ENCODE assay signal across 27 cellular contexts in the genomic region with DNA sequence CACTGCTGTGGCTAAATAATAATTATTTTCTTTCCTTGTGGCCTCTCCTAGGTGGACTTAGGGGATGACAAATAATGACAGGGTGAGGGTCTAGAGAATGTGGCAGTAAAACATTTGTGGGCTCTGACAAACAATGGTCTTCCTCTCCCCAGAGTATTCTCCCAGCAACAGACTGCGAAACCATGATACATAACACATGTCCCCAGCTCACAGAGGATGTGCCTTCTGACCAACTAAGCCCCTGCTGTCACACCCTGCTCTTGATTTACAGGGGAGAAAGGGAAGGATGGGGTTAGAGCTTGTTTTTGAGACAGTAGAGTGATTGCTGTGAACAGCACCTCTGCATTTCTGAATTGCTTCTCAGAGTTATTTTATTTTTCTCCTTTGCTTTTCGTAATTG.
"Had no signal": no experiment of that assay in that cellular context is flagged by ENCODE, and none has a peak within 500 bp of the region (broad histone marks: within the 10 kb centered on the region; RNA-seq: fewer than 3 reads in every experiment).

No MANE protein-coding gene starts in this region.

- H3K36me3 ChIP-seq: gastrocnemius medialis, vagina had no signal

- H3K36me3 Mint-ChIP-seq: activated naive CD8-positive, alpha-beta T cell treated with anti-CD3 and anti-CD28 coated beads for 36 hours had no signal

- H3K9me3 ChIP-seq: adrenal gland, body of pancreas, gastrocnemius medialis, upper lobe of left lung, vagina had no signal

- H3K4me1 ChIP-seq: body of pancreas, gastrocnemius medialis, upper lobe of left lung, vagina had no signal

- H3K27me3 ChIP-seq: adrenal gland, body of pancreas, gastrocnemius medialis, hepatocyte, upper lobe of left lung, vagina had no signal

- H3K9me3 Mint-ChIP-seq: activated naive CD4-positive, alpha-beta T cell treated with anti-CD3 and anti-CD28 coated beads for 36 hours; activated naive CD8-positive, alpha-beta T cell treated with anti-CD3 and anti-CD28 coated beads for 36 hours; activated T-cell treated with anti-CD3 and anti-CD28 coated beads, Interleukin-2, amount 50 U/mL, for 72 hours; T-helper 2 cell treated with Interferon-gamma antibody and Interleukin-4, amounts not matched to agents 5 μg/mL and 100 μg/mL, for 36 hours had no signal

- H3K4me3 ChIP-seq: adrenal gland, body of pancreas, gastrocnemius medialis, hepatocyte, upper lobe of left lung, vagina had no signal

- ATAC-seq: activated T-cell treated with anti-CD3 and anti-CD28 coated beads, Interleukin-2, amount 50 U/mL, for 72 hours; body of pancreas; gastrocnemius medialis; left cardiac atrium; right cardiac atrium had no signal

- H3K27ac Mint-ChIP-seq: activated naive CD4-positive, alpha-beta T cell treated with anti-CD3 and anti-CD28 coated beads for 36 hours; activated naive CD8-positive, alpha-beta T cell treated with anti-CD3 and anti-CD28 coated beads for 36 hours; activated T-cell treated with anti-CD3 and anti-CD28 coated beads, Interleukin-2, amount 50 U/mL, for 72 hours; T-helper 2 cell treated with Interferon-gamma antibody and Interleukin-4, amounts not matched to agents 5 μg/mL and 100 μg/mL, for 36 hours had no signal

- DNase-seq: activated CD4-positive, alpha-beta T cell treated with anti-CD3 and anti-CD28 coated beads for 4 hours; activated CD4-positive, alpha-beta T cell treated with anti-CD3 and anti-CD28 coated beads, Interleukin-2, amount 50 U/mL, for 4 hours; activated effector memory CD4-positive, alpha-beta T cell treated with anti-CD3 and anti-CD28 coated beads, Interleukin-2, amount 50 U/mL, for 16 hours; activated naive CD4-positive, alpha-beta T cell treated with anti-CD3 and anti-CD28 coated beads for 36 hours; activated naive CD8-positive, alpha-beta T cell treated with anti-CD3 and anti-CD28 coated beads for 36 hours; activated T-cell treated with anti-CD3 and anti-CD28 coated beads for 4 hours; activated T-cell treated with anti-CD3 and anti-CD28 coated beads, Interleukin-2, amount 50 U/mL, for 72 hours; aorta; body of pancreas; dermis blood vessel endothelial cell; effector CD4-positive, alpha-beta T cell; gastrocnemius medialis; left cardiac atrium; mammary epithelial cell; occipital lobe; right cardiac atrium; stimulated activated CD4-positive, alpha-beta T cell treated with anti-CD3 and anti-CD28 coated beads, Interleukin-15, amount 100 ng/mL, for 24 hours; stimulated activated CD4-positive, alpha-beta T cell treated with anti-CD3 and anti-CD28 coated beads, Interleukin-2, amount 100 ng/mL, for 24 hours; stimulated activated naive CD4-positive, alpha-beta T cell treated with Interleukin-2 at 50 U/mL for 16 hours; T-helper 1 cell had no signal

- H3K27ac ChIP-seq: body of pancreas, epithelial cell of prostate, gastrocnemius medialis, hepatocyte, upper lobe of left lung, vagina had no signal

- H3K4me3 Mint-ChIP-seq: activated naive CD4-positive, alpha-beta T cell treated with anti-CD3 and anti-CD28 coated beads for 36 hours; activated naive CD8-positive, alpha-beta T cell treated with anti-CD3 and anti-CD28 coated beads for 36 hours; activated T-cell treated with anti-CD3 and anti-CD28 coated beads, Interleukin-2, amount 50 U/mL, for 72 hours; neural crest cell; T-helper 2 cell treated with Interferon-gamma antibody and Interleukin-4, amounts not matched to agents 5 μg/mL and 100 μg/mL, for 36 hours had no signal
